19 cellular contexts compared by ENCODE assay signal in genomic region chr22:23514317-23515038, GRCh38.
DNase-seq lines count a peak whose midpoint lies in the region; ATAC-seq and TF ChIP-seq lines count a peak whose summit lies in the region.
"Had no signal": no experiment of that assay in that cellular context is flagged by ENCODE, and none has a peak within 500 bp of the region (broad histone marks: within the 10 kb centered on the region; RNA-seq: fewer than 3 reads in every experiment).

No MANE protein-coding gene starts in this region.

- H3K4me1 ChIP-seq in HCT116 (ENCODE audit: control insufficient read depth in 1 of 2, insufficient read depth in 2 of 2, low read length in 2 of 2), result peaks cover 0 to 3% of the 10 kb centered on the region in 2 experiments; a peak in 2 of 4 replicates
- H3K4me1 ChIP-seq in OCI-LY1 (ENCODE audit: insufficient read depth, low read length, severe bottlenecking), result peaks cover 69% of the 10 kb centered on the region
- H3K4me1 ChIP-seq in sigmoid colon, result peaks cover 0 to 49% (median 15%) of the 10 kb centered on the region in 4 donors
- H3K4me1 ChIP-seq: parathyroid adenoma had no signal

- RAD21 ChIA-PET in HCT116 (lab: Charles Lee; ENCODE audit: low non-redundant PET in 1 of 2, low total read pairs in 2 of 2, uncharacterized antibody in 2 of 2, unreplicated experiment in 2 of 2), result no interaction called here

- no peak overlapping the region for H2AFZ ChIP-seq in HCT116 (ENCODE audit: low read depth, low read length, poor library complexity, severe bottlenecking)
- no peak overlapping the region for H2AFZ ChIP-seq in OCI-LY1 (ENCODE audit: low read length)
- H2AFZ ChIP-seq: parathyroid adenoma had no signal

- CTCF ChIA-PET in HCT116 (lab: Charles Lee), result no interaction called here

- ATAC-seq in HCT116, result peak; percentile 30
- no peak for ATAC-seq in HG03432 (IDR thresholded peaks at IDR 0.05; ENCODE audit: unreplicated experiment)
- ATAC-seq: activated CD8-positive, alpha-beta T cell treated with anti-CD3 and anti-CD28 coated beads for 36 hours; stimulated activated naive CD8-positive, alpha-beta T cell treated with anti-CD3 and anti-CD28 coated beads, Interleukin-15, Interleukin-2, amounts not matched to agents 100 U/mL and 50 U/mL, for 24 hours had no signal

- no peaks in the 10 kb centered on the region for H3F3A ChIP-seq in OCI-LY1 (ENCODE audit: insufficient read depth, low read length)

- H4K20me1 ChIP-seq in HCT116 (ENCODE audit: insufficient read depth) (no peaks in the 10 kb centered on the region), OCI-LY1 (ENCODE audit: insufficient read depth, low read length) (no peaks in the 10 kb centered on the region)

- TF ChIP-seq CTCF in HCT116 (IDR thresholded peaks at IDR 0.05 in 2 of 3, conservative IDR thresholded peaks at IDR 0.05 in 1 of 3; ENCODE audit: borderline replicate concordance in 1 of 3, insufficient read depth in 1 of 3, low read depth in 2 of 3, low read length in 2 of 3), result peak in 2 of 3 experiments; percentile 12 to 17; a peak in 1 of 6 replicates
- TF ChIP-seq CTCF in OCI-LY1 (IDR thresholded peaks at IDR 0.05; ENCODE audit: low read length), result peak; percentile 11; the same call in 1 of the 2 replicates
- TF ChIP-seq CTCF in sigmoid colon (IDR thresholded peaks at IDR 0.05), result no peak

- POLR2A ChIA-PET in HCT116 (lab: Charles Lee), result no interaction called here

- no peaks in the 10 kb centered on the region for H3K9me3 ChIP-seq in HCT116 (ENCODE audit: control insufficient read depth in 1 of 2, insufficient read depth in 1 of 2, low read depth in 1 of 2, low read length in 2 of 2)
- no peaks in the 10 kb centered on the region for H3K9me3 ChIP-seq in OCI-LY1 (ENCODE audit: low read length)
- no peaks in the 10 kb centered on the region for H3K9me3 ChIP-seq in sigmoid colon
- H3K9me3 ChIP-seq: tibial nerve had no signal

- H3K9ac ChIP-seq in HCT116 (ENCODE audit: low read length) (no peak overlapping the region), OCI-LY1 (ENCODE audit: low read length) (no peak overlapping the region; the same call in 1 of the 2 replicates)
- H3K9ac ChIP-seq: KMS-11, parathyroid adenoma had no signal

- BruUV-seq in HCT116 (replicated peaks; lab: Mats Ljungman, UMichigan), result no TSS peak

- H3K4me2 ChIP-seq in HCT116 (ENCODE audit: low read length) (no peak overlapping the region), OCI-LY1 (ENCODE audit: low read length) (no peak overlapping the region; the same call in 1 of the 2 replicates)
- H3K4me2 ChIP-seq: KMS-11 had no signal

- no peak for TF ChIP-seq EP300 in sigmoid colon (IDR thresholded peaks at IDR 0.05)

- 79 to 90% methylated on average over 16 of the region's 16 CpGs for WGBS in sigmoid colon, 2 donors

- H3K9me2 ChIP-seq in HCT116 (ENCODE audit: insufficient read depth), result no peaks in the 10 kb centered on the region
- H3K9me2 ChIP-seq in OCI-LY1 (ENCODE audit: low read depth, low read length), result no peaks in the 10 kb centered on the region

- no peak overlapping the region for H3K4me3 ChIP-seq in HCT116 (replicated peaks in 1 of 2; ENCODE audit: low read depth in 1 of 2, low read length in 2 of 2)
- H3K4me3 ChIP-seq in OCI-LY1 (ENCODE audit: low read depth, low read length, poor library complexity, severe bottlenecking), result no peak overlapping the region
- H3K4me3 ChIP-seq in sigmoid colon, result peak overlapping the region in 1 of 4 donors; percentile 9
- H3K4me3 ChIP-seq: SK-N-MC, tibial nerve had no signal

- intact Hi-C loops in HCT116 (cut with micrococcal nuclease) (no loop called here), sigmoid colon (cut with DNase I) (no loop called here)

- H3K79me2 ChIP-seq in HCT116 (ENCODE audit: insufficient read depth, low read length) (no peaks in the 10 kb centered on the region), OCI-LY1 (ENCODE audit: insufficient read depth, low read length) (no peaks in the 10 kb centered on the region)
- H3K79me2 ChIP-seq: parathyroid adenoma had no signal

- TF ChIP-seq RAD21 in HCT116 (IDR thresholded peaks at IDR 0.05; ENCODE audit: low read depth), result no peak

- no peak overlapping the region for H3K27ac ChIP-seq in HCT116 (ENCODE audit: low read depth, low read length)
- peak overlapping the region; percentile 91 for H3K27ac ChIP-seq in OCI-LY1 (ENCODE audit: low read depth, low read length, poor library complexity, severe bottlenecking)
- peak overlapping the region; percentile 63 to 87 (median 76) for H3K27ac ChIP-seq in sigmoid colon
- H3K27ac ChIP-seq: KMS-11, parathyroid adenoma, SK-N-MC, tibial nerve had no signal

- H3K36me3 ChIP-seq in HCT116 (ENCODE audit: control insufficient read depth in 1 of 2, insufficient read depth in 2 of 2, low read length in 2 of 2) (no peaks in the 10 kb centered on the region), OCI-LY1 (ENCODE audit: insufficient read depth, low read length) (no peaks in the 10 kb centered on the region), sigmoid colon (no peaks in the 10 kb centered on the region)
- H3K36me3 ChIP-seq: tibial nerve had no signal

- no peak for TF ChIP-seq POLR2A in HCT116 (IDR thresholded peaks at IDR 0.05; ENCODE audit: borderline replicate concordance, extremely low read depth, insufficient read depth, insufficient read length)
- TF ChIP-seq POLR2A in sigmoid colon (IDR thresholded peaks at IDR 0.05), result no peak

- H3K27me3 ChIP-seq in HCT116 (ENCODE audit: insufficient read depth, low read length) (no peaks in the 10 kb centered on the region), OCI-LY1 (ENCODE audit: insufficient read depth, low read length) (no peaks in the 10 kb centered on the region), sigmoid colon (no peaks in the 10 kb centered on the region)
- H3K27me3 ChIP-seq: tibial nerve had no signal

- DNase-seq in HCT116 (ENCODE audit: low read depth, low spot score) (no peak), left kidney (ENCODE audit: low read depth, low spot score) (peak; percentile 53), sigmoid colon (peak; percentile 85), H4 (ENCODE audit: low spot score) (no peak), HT-29 (ENCODE audit: low spot score) (no peak)
- DNase-seq: activated CD8-positive, alpha-beta T cell treated with anti-CD3 and anti-CD28 coated beads for 36 hours; activated naive CD4-positive, alpha-beta T cell treated with Interleukin-2 at 50 U/mL for 16 hours; activated T-cell treated with anti-CD3 and anti-CD28 coated beads, Interleukin-2, amount 50 U/mL, for 1 hour; amygdala; NCI-H2029; NCI-H446 treated with DMSO at 0.1 percent for 48 hours; stimulated activated naive CD8-positive, alpha-beta T cell treated with anti-CD3 and anti-CD28 coated beads, Interleukin-15, Interleukin-2, amounts not matched to agents 100 U/mL and 50 U/mL, for 24 hours; T-helper 9 cell had no signal

TF ChIP-seq in HCT116, 20 proteins besides CTCF, POLR2A, EP300 and RAD21:
- TF ChIP-seq, protein P1, sequence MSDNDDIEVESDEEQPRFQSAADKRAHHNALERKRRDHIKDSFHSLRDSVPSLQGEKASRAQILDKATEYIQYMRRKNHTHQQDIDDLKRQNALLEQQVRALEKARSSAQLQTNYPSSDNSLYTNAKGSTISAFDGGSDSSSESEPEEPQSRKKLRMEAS (IDR thresholded peaks at IDR 0.05), result no peak
- TF ChIP-seq SRF (IDR thresholded peaks at IDR 0.05; ENCODE audit: low read depth), result no peak
- TF ChIP-seq FOSL1 (IDR thresholded peaks at IDR 0.05; ENCODE audit: low read depth), result no peak
- no peak for TF ChIP-seq EZH2phosphoT487 (IDR thresholded peaks at IDR 0.05; ENCODE audit: borderline replicate concordance)
- TF ChIP-seq SIN3A (IDR thresholded peaks at IDR 0.05; ENCODE audit: low read depth), result no peak
- TF ChIP-seq TCF7L2 (IDR thresholded peaks at IDR 0.05; ENCODE audit: borderline replicate concordance, extremely low read depth, insufficient read depth, insufficient read length), result no peak
- TF ChIP-seq SP1 (IDR thresholded peaks at IDR 0.05; ENCODE audit: low read depth), result no peak
- TF ChIP-seq YY1 (IDR thresholded peaks at IDR 0.05; ENCODE audit: extremely low read depth, insufficient replicate concordance, low read depth, low read length), result no peak
- TF ChIP-seq ZFX (IDR thresholded peaks at IDR 0.05), result no peak
- no peak for TF ChIP-seq ELF1 (IDR thresholded peaks at IDR 0.05; ENCODE audit: borderline replicate concordance, low read depth)
- TF ChIP-seq, protein P2, sequence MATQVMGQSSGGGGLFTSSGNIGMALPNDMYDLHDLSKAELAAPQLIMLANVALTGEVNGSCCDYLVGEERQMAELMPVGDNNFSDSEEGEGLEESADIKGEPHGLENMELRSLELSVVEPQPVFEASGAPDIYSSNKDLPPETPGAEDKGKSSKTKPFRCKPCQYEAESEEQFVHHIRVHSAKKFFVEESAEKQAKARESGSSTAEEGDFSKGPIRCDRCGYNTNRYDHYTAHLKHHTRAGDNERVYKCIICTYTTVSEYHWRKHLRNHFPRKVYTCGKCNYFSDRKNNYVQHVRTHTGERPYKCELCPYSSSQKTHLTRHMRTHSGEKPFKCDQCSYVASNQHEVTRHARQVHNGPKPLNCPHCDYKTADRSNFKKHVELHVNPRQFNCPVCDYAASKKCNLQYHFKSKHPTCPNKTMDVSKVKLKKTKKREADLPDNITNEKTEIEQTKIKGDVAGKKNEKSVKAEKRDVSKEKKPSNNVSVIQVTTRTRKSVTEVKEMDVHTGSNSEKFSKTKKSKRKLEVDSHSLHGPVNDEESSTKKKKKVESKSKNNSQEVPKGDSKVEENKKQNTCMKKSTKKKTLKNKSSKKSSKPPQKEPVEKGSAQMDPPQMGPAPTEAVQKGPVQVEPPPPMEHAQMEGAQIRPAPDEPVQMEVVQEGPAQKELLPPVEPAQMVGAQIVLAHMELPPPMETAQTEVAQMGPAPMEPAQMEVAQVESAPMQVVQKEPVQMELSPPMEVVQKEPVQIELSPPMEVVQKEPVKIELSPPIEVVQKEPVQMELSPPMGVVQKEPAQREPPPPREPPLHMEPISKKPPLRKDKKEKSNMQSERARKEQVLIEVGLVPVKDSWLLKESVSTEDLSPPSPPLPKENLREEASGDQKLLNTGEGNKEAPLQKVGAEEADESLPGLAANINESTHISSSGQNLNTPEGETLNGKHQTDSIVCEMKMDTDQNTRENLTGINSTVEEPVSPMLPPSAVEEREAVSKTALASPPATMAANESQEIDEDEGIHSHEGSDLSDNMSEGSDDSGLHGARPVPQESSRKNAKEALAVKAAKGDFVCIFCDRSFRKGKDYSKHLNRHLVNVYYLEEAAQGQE (IDR thresholded peaks at IDR 0.05; ENCODE audit: low read depth), result no peak
- TF ChIP-seq CBX3 (IDR thresholded peaks at IDR 0.05; ENCODE audit: low read depth), result no peak
TF ChIP-seq in HCT116: peak in this region for 0.

Comparison
In these comparisons a context has a peak if more than half of its experiments do, and no peak if none do; other contexts are left out.
1. DNase-seq: peak in left kidney (single experiment) and sigmoid colon (single experiment); none in HCT116 (single experiment), H4 (single experiment) and HT-29 (single experiment).
2. CTCF ChIP-seq: peak in HCT116 (2 of 3) and OCI-LY1 (single experiment); none in sigmoid colon (0 of 4).